ENCODE assay signal across 9 cellular contexts in genomic region chr14:24189460-24189859, GRCh38. TPM values are rescaled to one million over a fixed set of nuclear protein-coding genes. Genes with fewer than 3 reads are reported as not detected.
DNase-seq lines count a peak whose midpoint lies in the region; ATAC-seq, FAIRE-seq and TF ChIP-seq lines count a peak whose summit lies in the region.
"Had no signal": no experiment of that assay in that cellular context is flagged by ENCODE, and none has a peak within 500 bp of the region (broad histone marks: within the 10 kb centered on the region; RNA-seq: fewer than 3 reads in every experiment).

No MANE protein-coding gene starts in this region.

- CTCF ChIA-PET in activated CD4-positive, alpha-beta T cell treated with anti-CD3 and anti-CD28 coated beads, Interleukin-2, amount 10 ng/mL, durations not matched to agents 7 days and 5 days (lab: Charles Lee): interaction anchor here (1.8 to 6.5 kb wide), 4 partner anchors 16 to 107 kb away, joined by 6 to 44 read pairs (median 6); partner anchors contain the start of genes DCAF11, IRF9 and NRL
- CTCF ChIA-PET in PC-9 (lab: Charles Lee) (no interaction called here), GM10248 (lab: Yijun Ruan, JAX) (interaction anchor here (1.1 to 2.5 kb wide), 4 partner anchors 26 to 118 kb away, joined by 3 to 8 read pairs (median 6); partner anchors contain the start of genes CIDEB, IRF9 and MDP1)

- no peak for DNase-seq in activated CD4-positive, alpha-beta T cell treated with anti-CD3 and anti-CD28 coated beads, Interleukin-2, amount 10 ng/mL, durations not matched to agents 7 days and 5 days
- no peak for DNase-seq in activated CD4-positive, alpha-beta T cell treated with anti-CD3 and anti-CD28 coated beads for 1 hour
- no peak for DNase-seq in PC-9
- no peak for DNase-seq in smooth muscle cell (lab: John Stamatoyannopoulos, UW; ENCODE audit: unreplicated experiment)
- no peak for DNase-seq in GM19239 (ENCODE audit: insufficient read length, low spot score)
- DNase-seq in GM10248 (ENCODE audit: extremely low spot score): no peak

- H3K4me3 ChIP-seq in PC-9: peak overlapping the region; percentile 88
- H3K4me3 ChIP-seq in gastroesophageal sphincter: no peak overlapping the region
- H3K4me3 ChIP-seq in smooth muscle cell: no peak overlapping the region

- TF ChIP-seq POLR2A in gastroesophageal sphincter (IDR thresholded peaks at IDR 0.05): no peak

- H3K27ac Mint-ChIP-seq in activated CD4-positive, alpha-beta T cell treated with anti-CD3 and anti-CD28 coated beads, Interleukin-2, amount 10 ng/mL, durations not matched to agents 7 days and 5 days: peak overlapping the region; percentile 93

- TF ChIP-seq CTCF in PC-9 (conservative IDR thresholded peaks at IDR 0.05): no peak
- no peak for TF ChIP-seq CTCF in gastroesophageal sphincter (IDR thresholded peaks at IDR 0.05)
- TF ChIP-seq CTCF in smooth muscle cell (IDR thresholded peaks at IDR 0.05; ENCODE audit: borderline replicate concordance, insufficient read depth, poor library complexity, severe bottlenecking): no peak
- no peak for TF ChIP-seq CTCF in GM10248 (IDR thresholded peaks at IDR 0.05; ENCODE audit: control extremely low read depth, extremely low read depth, low read depth, missing control alignments)

- FAIRE-seq in GM19239 (lab: Jason Lieb, UNC): no peak
- FAIRE-seq: urothelium cell line had no signal

- H3K27ac ChIP-seq in PC-9 (no peak overlapping the region), gastroesophageal sphincter (peak overlapping the region in 3 of 4 donors; percentile 72 to 83 (median 81)), smooth muscle cell (ENCODE audit: low read depth) (peak overlapping the region; percentile 78)

- POLR2A ChIA-PET in activated CD4-positive, alpha-beta T cell treated with anti-CD3 and anti-CD28 coated beads, Interleukin-2, amount 10 ng/mL, durations not matched to agents 7 days and 5 days (lab: Charles Lee): no interaction called here
- POLR2A ChIA-PET in PC-9 (lab: Charles Lee; ENCODE audit: unreplicated experiment) (interaction anchor here (1.4 kb wide), 1 partner anchor 53 kb away, joined by 8 read pairs; the partner anchor contains the start of gene TINF2), GM10248 (lab: Yijun Ruan, JAX) (interaction anchor here (0.9 kb wide), 1 partner anchor 10 kb away, joined by 4 read pairs; no protein-coding TSS in a partner anchor)

- H3K9me2 ChIP-seq in PC-9 (ENCODE audit: insufficient read depth): no peaks in the 10 kb centered on the region

- no peak for TF ChIP-seq EP300 in gastroesophageal sphincter (IDR thresholded peaks at IDR 0.05)

- no peak overlapping the region for H2AFZ ChIP-seq in PC-9
- H2AFZ ChIP-seq in smooth muscle cell (ENCODE audit: low read depth): no peak overlapping the region

- peaks cover 62% of the 10 kb centered on the region for H3K4me1 Mint-ChIP-seq in activated CD4-positive, alpha-beta T cell treated with anti-CD3 and anti-CD28 coated beads, Interleukin-2, amount 10 ng/mL, durations not matched to agents 7 days and 5 days

- no peak overlapping the region for H3K9ac ChIP-seq in smooth muscle cell (ENCODE audit: low read depth)

- BruUV-seq in PC-9 (replicated peaks; lab: Mats Ljungman, UMichigan): no TSS peak

- no peaks in the 10 kb centered on the region for H3K27me3 Mint-ChIP-seq in activated CD4-positive, alpha-beta T cell treated with anti-CD3 and anti-CD28 coated beads, Interleukin-2, amount 10 ng/mL, durations not matched to agents 7 days and 5 days

- H3K4me3 Mint-ChIP-seq in activated CD4-positive, alpha-beta T cell treated with anti-CD3 and anti-CD28 coated beads, Interleukin-2, amount 10 ng/mL, durations not matched to agents 7 days and 5 days: no peak overlapping the region

- no peak for ATAC-seq in gastroesophageal sphincter
- ATAC-seq in GM18907 (IDR thresholded peaks at IDR 0.05; ENCODE audit: unreplicated experiment): no peak

- H3K79me2 ChIP-seq in PC-9 (ENCODE audit: low read depth) (peaks cover 22% of the 10 kb centered on the region), smooth muscle cell (ENCODE audit: low read depth) (peaks cover 24% of the 10 kb centered on the region)

- H3K36me3 Mint-ChIP-seq in activated CD4-positive, alpha-beta T cell treated with anti-CD3 and anti-CD28 coated beads, Interleukin-2, amount 10 ng/mL, durations not matched to agents 7 days and 5 days (ENCODE audit: low read depth): peaks cover 44% of the 10 kb centered on the region

- H3K4me2 ChIP-seq in PC-9 (peak overlapping the region; percentile 93), smooth muscle cell (peak overlapping the region; percentile 85)

- intact Hi-C loops in PC-9 (cut with micrococcal nuclease; ENCODE audit: unreplicated experiment): no loop called here

- 82 to 93% methylated on average over 3 to 8 of the region's 9 CpGs for WGBS in gastroesophageal sphincter (ENCODE audit: low coverage in 1 of 2), 2 donors
- WGBS in smooth muscle cell (ENCODE audit: low lambda C conversion rate): 96% methylated on average over 9 of the region's 9 CpGs

- H3K9me3 Mint-ChIP-seq in activated CD4-positive, alpha-beta T cell treated with anti-CD3 and anti-CD28 coated beads, Interleukin-2, amount 10 ng/mL, durations not matched to agents 7 days and 5 days: no peaks in the 10 kb centered on the region

- H3K9me3 ChIP-seq in PC-9 (ENCODE audit: insufficient read depth, low read depth) (no peaks in the 10 kb centered on the region), gastroesophageal sphincter (no peaks in the 10 kb centered on the region), smooth muscle cell (replicated peaks; ENCODE audit: low read depth) (no peaks in the 10 kb centered on the region)

- H3K27me3 ChIP-seq in PC-9 (ENCODE audit: insufficient read depth, low read depth): no peaks in the 10 kb centered on the region
- H3K27me3 ChIP-seq in gastroesophageal sphincter: no peaks in the 10 kb centered on the region
- no peaks in the 10 kb centered on the region for H3K27me3 ChIP-seq in smooth muscle cell (ENCODE audit: low read depth)

- no peaks in the 10 kb centered on the region for H3K36me3 ChIP-seq in PC-9 (ENCODE audit: low read depth)
- H3K36me3 ChIP-seq in gastroesophageal sphincter: peaks cover 0 to 66% of the 10 kb centered on the region in 2 donors
- no peaks in the 10 kb centered on the region for H3K36me3 ChIP-seq in smooth muscle cell (ENCODE audit: low read depth)

- H4K20me1 ChIP-seq in PC-9 (ENCODE audit: insufficient read depth): no peaks in the 10 kb centered on the region
- no peaks in the 10 kb centered on the region for H4K20me1 ChIP-seq in smooth muscle cell (ENCODE audit: low read depth)

- H3K4me1 ChIP-seq in PC-9 (replicated peaks; ENCODE audit: insufficient read depth) (peaks cover 15% of the 10 kb centered on the region), gastroesophageal sphincter (peaks cover 0 to 35% (median 14%) of the 10 kb centered on the region in 3 donors), smooth muscle cell (ENCODE audit: low read depth) (peaks cover 11% of the 10 kb centered on the region)

- H3F3A ChIP-seq in PC-9 (ENCODE audit: insufficient read depth, low read depth) (peaks cover 3% of the 10 kb centered on the region; the same call in 1 of the 2 replicates), smooth muscle cell (ENCODE audit: low read depth) (peaks cover 10% of the 10 kb centered on the region)

RNA-seq across cellular contexts. Expression of gene IPO4, which starts 0.8 kb away (rescaled TPM):
- total RNA-seq in activated CD4-positive, alpha-beta T cell treated with anti-CD3 and anti-CD28 coated beads, Interleukin-2, amount 10 ng/mL, durations not matched to agents 7 days and 5 days: 10 to 100 TPM; 45.3 to 48.7 TPM
- 39.0 and 44.1 TPM in 2 replicates for total RNA-seq in PC-9 (2021)
- total RNA-seq in gastroesophageal sphincter: 10 to 100 TPM; 16.8 to 31.6 (median 27.0) TPM
- total RNA-seq in smooth muscle cell: 14.7 and 82.6 TPM in 2 replicates
- 20.5 and 26.6 TPM in 2 replicates for polyA plus RNA-seq in smooth muscle cell

RNA-seq across cellular contexts. Expression of gene TM9SF1, which starts 5.8 kb away (rescaled TPM):
- 10 to 100 TPM; 28.6 to 33.2 TPM for total RNA-seq in activated CD4-positive, alpha-beta T cell treated with anti-CD3 and anti-CD28 coated beads, Interleukin-2, amount 10 ng/mL, durations not matched to agents 7 days and 5 days
- total RNA-seq in PC-9 (2021): 37.3 and 41.2 TPM in 2 replicates
- 10 to 100 TPM; 34.7 to 53.3 (median 45.0) TPM for total RNA-seq in gastroesophageal sphincter
- 66.6 and 72.1 TPM in 2 replicates for total RNA-seq in smooth muscle cell
- 86.5 and 95.8 TPM in 2 replicates for polyA plus RNA-seq in smooth muscle cell

RNA-seq across cellular contexts. Expression of gene TSSK4, which starts 16.0 kb away (rescaled TPM):
- under 1 TPM; 0.52 to 0.60 TPM for total RNA-seq in activated CD4-positive, alpha-beta T cell treated with anti-CD3 and anti-CD28 coated beads, Interleukin-2, amount 10 ng/mL, durations not matched to agents 7 days and 5 days
- total RNA-seq in PC-9 (2021): not detected in 2 replicates
- under 1 TPM in 1 of 4 donors, not detected in 3; 0.40 TPM for total RNA-seq in gastroesophageal sphincter
- 0.85 TPM in 1 of 2 replicates, not detected in the other for total RNA-seq in smooth muscle cell
- polyA plus RNA-seq in smooth muscle cell: 0.89 and 1.3 TPM in 2 replicates

RNA-seq across cellular contexts. Expression of gene REC8, which starts 17.6 kb away (rescaled TPM):
- total RNA-seq in activated CD4-positive, alpha-beta T cell treated with anti-CD3 and anti-CD28 coated beads, Interleukin-2, amount 10 ng/mL, durations not matched to agents 7 days and 5 days: 10 to 100 TPM; 52.8 to 61.0 TPM
- total RNA-seq in PC-9 (2021) (6.5 and 8.3 TPM in 2 replicates), gastroesophageal sphincter (1 to 10 TPM; 1.6 to 8.2 (median 6.8) TPM), smooth muscle cell (5.7 and 9.3 TPM in 2 replicates)
- polyA plus RNA-seq in smooth muscle cell: 16.8 and 26.7 TPM in 2 replicates

RNA-seq across cellular contexts. Expression of gene CHMP4A, which starts 23.8 kb away (rescaled TPM):
- 10 to 100 TPM; 79.8 to 93.2 TPM for total RNA-seq in activated CD4-positive, alpha-beta T cell treated with anti-CD3 and anti-CD28 coated beads, Interleukin-2, amount 10 ng/mL, durations not matched to agents 7 days and 5 days
- total RNA-seq in PC-9 (2021) (31.2 and 37.6 TPM in 2 replicates), gastroesophageal sphincter (100 to 1,000 TPM in 2 of 4 donors, 10 to 100 TPM in 2; 93.4 to 134 (median 106) TPM), smooth muscle cell (29.7 and 32.5 TPM in 2 replicates)
- 46.8 and 63.9 TPM in 2 replicates for polyA plus RNA-seq in smooth muscle cell
